ENCODE assay signal across 1 cellular context in genomic region chr1:156154317-156154749, GRCh38.
TF ChIP-seq lines count a peak whose summit lies in the region.

No MANE protein-coding gene starts in this region.

TF ChIP-seq in GM12878, 131 proteins besides CTCF, POLR2A, EP300 and RAD21 (continued from another document):
- TF ChIP-seq ZBTB40 (IDR thresholded peaks at IDR 0.05; ENCODE audit: borderline replicate concordance), result peak; percentile 83
- TF ChIP-seq POLR2AphosphoS5 (IDR thresholded peaks at IDR 0.05; ENCODE audit: low read length), result peak; percentile 83
- TF ChIP-seq ATF7 (IDR thresholded peaks at IDR 0.05; ENCODE audit: low read depth), result peak; percentile 35; the same call in 1 of the 2 replicates
